14 cellular contexts compared by ENCODE assay signal in the genomic region with DNA sequence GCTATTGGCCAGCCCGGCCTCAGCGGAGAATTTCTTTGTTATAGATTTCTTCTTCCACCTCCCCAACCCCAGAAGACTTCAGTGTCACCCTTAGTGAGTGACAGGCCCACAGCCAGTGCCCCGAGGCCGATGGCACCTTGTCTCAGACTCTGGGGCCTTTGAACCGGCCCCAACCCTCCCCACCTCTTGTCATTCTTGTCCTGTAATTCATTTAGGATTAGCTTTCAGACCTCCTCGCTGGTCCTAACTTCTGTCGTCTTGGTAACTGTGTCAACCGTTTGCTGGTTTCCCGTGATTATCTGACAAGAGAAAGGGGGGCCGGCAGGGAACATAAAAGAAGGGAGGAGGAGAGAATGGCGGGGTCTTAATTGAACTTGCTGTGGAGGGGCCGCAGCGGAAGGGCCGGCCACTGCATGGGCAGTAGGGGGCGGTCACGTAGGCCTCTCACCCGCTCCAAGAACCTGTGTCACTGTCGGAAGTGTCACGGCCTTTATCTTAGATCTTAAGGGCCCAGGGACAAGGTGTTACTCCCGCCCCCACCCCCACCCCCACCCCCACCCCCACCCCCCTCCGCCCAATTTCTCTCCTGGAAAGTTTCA. TPM values are rescaled to one million over a fixed set of nuclear protein-coding genes. Genes with fewer than 3 reads are reported as not detected.
A peak's percentile ranks its signal among the peaks of the same experiment; 100 is the strongest.
DNase-seq lines count a peak whose midpoint lies in the region; ATAC-seq and TF ChIP-seq lines count a peak whose summit lies in the region.
"Had no signal": no experiment of that assay in that cellular context is flagged by ENCODE, and none has a peak within 500 bp of the region (broad histone marks: within the 10 kb centered on the region; RNA-seq: fewer than 3 reads in every experiment).

No MANE protein-coding gene starts in this region.

- H3K27me3 ChIP-seq in CD8-positive, alpha-beta T cell (ENCODE audit: insufficient read depth, low read length) = no peaks in the 10 kb centered on the region
- H3K27me3 ChIP-seq in HUES64 (ENCODE audit: insufficient read depth, low read length) (no peaks in the 10 kb centered on the region), muscle layer of duodenum (ENCODE audit: low read depth, low read length) (no peaks in the 10 kb centered on the region), MG63 (no peaks in the 10 kb centered on the region), right cardiac atrium (ENCODE audit: control insufficient read depth, insufficient read depth) (no peaks in the 10 kb centered on the region)
- H3K27me3 ChIP-seq: testis had no signal

- no peak overlapping the region for H3K27ac ChIP-seq in CD8-positive, alpha-beta T cell (ENCODE audit: low read depth, low read length)
- H3K27ac ChIP-seq in HUES64 (ENCODE audit: low read depth, low read length) = peak overlapping the region; percentile 5; the same call in 1 of the 2 replicates
- H3K27ac ChIP-seq in muscle layer of duodenum (ENCODE audit: low read length) = peak overlapping the region; percentile 16
- no peak overlapping the region for H3K27ac ChIP-seq in right cardiac atrium (ENCODE audit: low read length)
- H3K27ac ChIP-seq: testis had no signal

- no peaks in the 10 kb centered on the region for H3K9me3 Mint-ChIP-seq in CD8-positive, alpha-beta T cell

- DNase-seq in CD8-positive, alpha-beta T cell = no peak
- DNase-seq in astrocyte of the cerebellum (ENCODE audit: low read depth) (no peak), SHP77 treated with DMSO at 0.1 percent for 48 hours (lab: John Stamatoyannopoulos, UW) (no peak), MG63 (no peak), right cardiac atrium (no peak), NCI-H2107 (lab: John Stamatoyannopoulos, UW) (no peak)
- DNase-seq: activated T-cell treated with anti-CD3 and anti-CD28 coated beads for 4 hours; NCI-H1092 treated with DMSO at 0.1 percent for 48 hours; NK-92 treated with Interleukin-12 subunit alpha and Interleukin-12 subunit beta, amount 100 ng/mL, for 24 hours; nucleus accumbens; testis had no signal

- no peak for TF ChIP-seq CTCF in CD8-positive, alpha-beta T cell (IDR thresholded peaks at IDR 0.05)
- TF ChIP-seq CTCF in astrocyte of the cerebellum (IDR thresholded peaks at IDR 0.05; ENCODE audit: low read depth, low read length, missing control alignments) = peak; percentile 37

- ATAC-seq in CD8-positive, alpha-beta T cell = no peak
- ATAC-seq in right cardiac atrium = no peak

- no peaks in the 10 kb centered on the region for H3K27me3 Mint-ChIP-seq in CD8-positive, alpha-beta T cell (ENCODE audit: low read depth)

- H3K36me3 ChIP-seq in CD8-positive, alpha-beta T cell (ENCODE audit: insufficient read depth, low read length) = no peaks in the 10 kb centered on the region
- H3K36me3 ChIP-seq in HUES64 (ENCODE audit: insufficient read depth, low read length) = no peaks in the 10 kb centered on the region
- no peaks in the 10 kb centered on the region for H3K36me3 ChIP-seq in muscle layer of duodenum (ENCODE audit: control insufficient read depth in 1 of 2, insufficient read depth in 2 of 2, low read length in 2 of 2)
- no peaks in the 10 kb centered on the region for H3K36me3 ChIP-seq in MG63

- peaks cover 73% of the 10 kb centered on the region for H3K4me1 Mint-ChIP-seq in CD8-positive, alpha-beta T cell (ENCODE audit: low read depth)

- in situ Hi-C loops in astrocyte of the cerebellum (cut with HindIII; ENCODE audit: low sequenced_read_pairs) = no loop called here

- CTCF ChIA-PET in CD8-positive, alpha-beta T cell (lab: Charles Lee) = interaction anchor here (1.8 to 2.3 kb wide), 3 partner anchors 9 to 50 kb away, joined by 5 to 9 read pairs (median 6); no protein-coding TSS in a partner anchor

- peak overlapping the region; percentile 55 for H3K27ac Mint-ChIP-seq in CD8-positive, alpha-beta T cell

- 13% methylated on average over 18 of the region's 21 CpGs for WGBS in HUES64
- WGBS in right cardiac atrium = 68% methylated on average over 21 of the region's 21 CpGs

- H3K4me3 ChIP-seq in CD8-positive, alpha-beta T cell (ENCODE audit: low read depth, low read length) = no peak overlapping the region
- H3K4me3 ChIP-seq in HUES64 (ENCODE audit: low read length) (no peak overlapping the region), astrocyte of the cerebellum (ENCODE audit: low read depth, low read length) (no peak overlapping the region), muscle layer of duodenum (ENCODE audit: low read depth in 1 of 2, low read length in 2 of 2) (no peak overlapping the region), MG63 (no peak overlapping the region), right cardiac atrium (ENCODE audit: low read length) (no peak overlapping the region)
- H3K4me3 ChIP-seq: testis had no signal

- no peaks in the 10 kb centered on the region for H3K36me3 Mint-ChIP-seq in CD8-positive, alpha-beta T cell

- POLR2A ChIA-PET in CD8-positive, alpha-beta T cell (lab: Charles Lee) = interaction anchor here (1.9 kb wide), 1 partner anchor 13 kb away, joined by 4 read pairs; no protein-coding TSS in a partner anchor

- H3K9ac ChIP-seq in HUES64 (ENCODE audit: low read depth, low read length) = no peak overlapping the region

- H3K9me3 ChIP-seq in CD8-positive, alpha-beta T cell (ENCODE audit: low read length) = no peaks in the 10 kb centered on the region
- H3K9me3 ChIP-seq in HUES64 (ENCODE audit: insufficient read depth, low read depth, low read length) (no peaks in the 10 kb centered on the region), muscle layer of duodenum (ENCODE audit: control insufficient read depth in 1 of 2, low read length in 2 of 2) (no peaks in the 10 kb centered on the region), MG63 (no peaks in the 10 kb centered on the region), right cardiac atrium (ENCODE audit: control insufficient read depth, low read length) (no peaks in the 10 kb centered on the region)
- H3K9me3 ChIP-seq: testis had no signal

- no peak overlapping the region for H3K4me3 Mint-ChIP-seq in CD8-positive, alpha-beta T cell
- H3K4me3 Mint-ChIP-seq: CD14-positive monocyte had no signal

- peaks cover 46% of the 10 kb centered on the region for H3K4me1 ChIP-seq in CD8-positive, alpha-beta T cell (ENCODE audit: insufficient read depth, low read length)
- H3K4me1 ChIP-seq in HUES64 (ENCODE audit: insufficient read depth, low read length) = peaks cover 43% of the 10 kb centered on the region
- peaks cover 20 to 43% of the 10 kb centered on the region in 2 donors for H3K4me1 ChIP-seq in muscle layer of duodenum (ENCODE audit: control insufficient read depth in 1 of 2, insufficient read depth in 2 of 2, low read length in 2 of 2)
- H3K4me1 ChIP-seq in right cardiac atrium (ENCODE audit: control insufficient read depth, insufficient read depth, low read length) = peaks cover 23% of the 10 kb centered on the region

- intact Hi-C loops in CD8-positive, alpha-beta T cell (cut with DNase I, micrococcal nuclease) = no loop called here
- intact Hi-C loops in right cardiac atrium (cut with DNase I) = loop anchor here in 1 of 4 donors (5.0 kb wide), 1 partner anchor 41 kb away; no protein-coding TSS in a partner anchor

RNA-seq across cellular contexts. Expression of gene GSE1, which starts 46.5 kb away (rescaled TPM):
- 10 to 100 TPM; 67.8 to 72.1 TPM for total RNA-seq in CD8-positive, alpha-beta T cell
- 33.4 TPM for polyA plus RNA-seq in HUES64 (2013, experiment 1 of 2)
- 32.2 TPM for polyA plus RNA-seq in HUES64 (2013, experiment 2 of 2)
- total RNA-seq in MG63 (2014; rRNA removed; shearing (Covaris generic); ENCODE audit: low replicate concordance) = 9.3 and 19.1 TPM in 2 replicates
- total RNA-seq in right cardiac atrium = 10 to 100 TPM; 70.8 to 99.8 (median 92.5) TPM
- 40.3 TPM for polyA plus RNA-seq in right cardiac atrium

Comparison
In these comparisons a context has a peak if more than half of its experiments do, and no peak if none do; other contexts are left out.
1. H3K27ac ChIP-seq: peak in HUES64 (single experiment) and muscle layer of duodenum (single experiment); none in CD8-positive, alpha-beta T cell (single experiment) and right cardiac atrium (single experiment).